In the genomic region with DNA sequence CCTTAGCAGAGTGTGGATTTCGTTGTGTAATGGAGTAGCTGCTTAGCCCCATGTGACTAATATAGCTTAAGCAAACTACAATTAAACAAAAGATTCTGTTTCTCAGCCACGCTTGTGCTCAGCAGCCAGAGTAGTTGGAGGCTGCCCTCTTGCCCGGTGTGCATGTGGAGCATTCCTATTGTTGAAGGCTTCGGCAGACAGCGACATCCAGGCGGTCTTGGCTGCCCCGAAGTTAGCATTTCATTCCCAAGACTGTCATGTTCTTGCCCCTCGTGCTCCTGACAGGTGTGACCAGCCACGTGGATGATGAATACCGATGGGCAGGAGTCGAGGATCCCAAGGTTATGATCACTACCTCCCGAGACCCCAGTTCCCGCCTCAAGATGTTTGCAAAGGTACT, we compare ENCODE assay signal across 19 cellular contexts. TPM values are rescaled to one million over a fixed set of nuclear protein-coding genes. Genes with fewer than 3 reads are reported as not detected.
A peak's percentile ranks its signal among the peaks of the same experiment; 100 is the strongest.
DNase-seq lines count a peak whose midpoint lies in the region; TF ChIP-seq lines count a peak whose summit lies in the region.
"Had no signal": no experiment of that assay in that cellular context is flagged by ENCODE, and none has a peak within 500 bp of the region (broad histone marks: within the 10 kb centered on the region; RNA-seq: fewer than 3 reads in every experiment).

No MANE protein-coding gene starts in this region.

- peaks cover 5% of the 10 kb centered on the region for H3K23me2 ChIP-seq in H9 (ENCODE audit: insufficient read length, low read depth, low read length, poor library complexity, severe bottlenecking)

- no peak overlapping the region for H3T11ph ChIP-seq in H9 (ENCODE audit: low read length)

- no peak overlapping the region for H3K4me2 ChIP-seq in H9 (ENCODE audit: insufficient read depth, insufficient read length, low read length)

- no peak overlapping the region for H4K91ac ChIP-seq in H9 (ENCODE audit: insufficient read length, low read depth, low read length)

- no peak overlapping the region for H2AK5ac ChIP-seq in H9 (ENCODE audit: insufficient read length, low read length)

- no peak overlapping the region for H4K5ac ChIP-seq in H9 (ENCODE audit: insufficient read length, low read depth, low read length)

- H3K4me1 ChIP-seq in H9 (ENCODE audit: insufficient read depth, low read length), result 0 out of 2 replicates have a peak, but pooled peaks cover 2% of the 10 kb centered on the region

- no peaks in the 10 kb centered on the region for H3K9me3 Mint-ChIP-seq in activated CD4-positive, alpha-beta memory T cell treated with anti-CD3 and anti-CD28 coated beads for 36 hours
- H3K9me3 Mint-ChIP-seq in activated CD4-positive, alpha-beta memory T cell treated with anti-CD3 and anti-CD28 coated beads, Interleukin-2, amount 10 ng/mL, durations not matched to agents 7 days and 5 days, result no peaks in the 10 kb centered on the region
- H3K9me3 Mint-ChIP-seq in H9 (no peaks in the 10 kb centered on the region; a peak in 1 of 5 replicates), neural crest cell (no peaks in the 10 kb centered on the region)
- no peaks in the 10 kb centered on the region for H3K9me3 Mint-ChIP-seq in activated naive CD8-positive, alpha-beta T cell (ENCODE audit: low read depth)

- H2BK12ac ChIP-seq in H9 (ENCODE audit: insufficient read length, low read depth, low read length), result no peak overlapping the region

- H3K27ac Mint-ChIP-seq in activated CD4-positive, alpha-beta memory T cell treated with anti-CD3 and anti-CD28 coated beads for 36 hours, result no peak overlapping the region
- H3K27ac Mint-ChIP-seq in activated CD4-positive, alpha-beta memory T cell treated with anti-CD3 and anti-CD28 coated beads, Interleukin-2, amount 10 ng/mL, durations not matched to agents 7 days and 5 days, result no peak overlapping the region
- no peak overlapping the region for H3K27ac Mint-ChIP-seq in H9
- H3K27ac Mint-ChIP-seq in activated naive CD8-positive, alpha-beta T cell, result peak overlapping the region; percentile 34
- H3K27ac Mint-ChIP-seq in neural crest cell (ENCODE audit: unreplicated experiment), result no peak overlapping the region

- no peak overlapping the region for H3K4ac ChIP-seq in H9 (ENCODE audit: low read depth, low read length)

- CTCF ChIA-PET in activated CD4-positive, alpha-beta memory T cell treated with anti-CD3 and anti-CD28 coated beads for 36 hours (lab: Charles Lee), result no interaction called here
- CTCF ChIA-PET in activated CD4-positive, alpha-beta memory T cell treated with anti-CD3 and anti-CD28 coated beads, Interleukin-2, amount 10 ng/mL, durations not matched to agents 7 days and 5 days (lab: Charles Lee), result no interaction called here

- H3K14ac ChIP-seq in H9 (ENCODE audit: insufficient read depth, low read length), result no peak overlapping the region

- no peak overlapping the region for H2AFZ ChIP-seq in H9 (ENCODE audit: low read length)

- H2BK20ac ChIP-seq in H9 (ENCODE audit: low read depth, low read length, poor library complexity, severe bottlenecking), result no peak overlapping the region

- no peak for DNase-seq in activated CD4-positive, alpha-beta memory T cell treated with anti-CD3 and anti-CD28 coated beads for 36 hours
- DNase-seq in activated CD4-positive, alpha-beta memory T cell treated with anti-CD3 and anti-CD28 coated beads, Interleukin-2, amount 10 ng/mL, durations not matched to agents 7 days and 5 days, result no peak
- DNase-seq in H9 (no peak), neural crest cell (ENCODE audit: low read depth, low spot score) (no peak), KG1 (lab: John Stamatoyannopoulos, UW) (no peak), caudate nucleus (lab: John Stamatoyannopoulos, UW) (no peak), NCI-H524 treated with DMSO at 0.1 percent for 48 hours (lab: John Stamatoyannopoulos, UW) (no peak)
- DNase-seq: colonic mucosa; esophagus squamous epithelium; gastrocnemius medialis; lower lobe of right lung; NCI-H1092; NCI-H187 treated with DMSO at 0.1 percent for 48 hours; ovary; stimulated activated CD4-positive, alpha-beta T cell treated with anti-CD3 and anti-CD28 coated beads, Interleukin-4, amount 100 ng/mL, for 24 hours; trophoblast cell had no signal

- no peaks in the 10 kb centered on the region for H3K27me3 ChIP-seq in H9 (ENCODE audit: insufficient read depth, low read length)
- H3K27me3 ChIP-seq: colonic mucosa, esophagus squamous epithelium, gastrocnemius medialis, ovary, right atrium auricular region had no signal

- intact Hi-C loops in activated CD4-positive, alpha-beta memory T cell treated with anti-CD3 and anti-CD28 coated beads for 36 hours (cut with micrococcal nuclease), result loop anchor here (10.0 kb wide), 1 partner anchor 480 kb away; no protein-coding TSS in a partner anchor

- H4K8ac ChIP-seq in H9 (replicated peaks; ENCODE audit: insufficient read length, low read depth, low read length), result no peak overlapping the region

- no peaks in the 10 kb centered on the region for H3K79me1 ChIP-seq in H9 (ENCODE audit: insufficient read depth, low read depth, low read length, poor library complexity, severe bottlenecking)

- H3K56ac ChIP-seq in H9 (ENCODE audit: insufficient read length, low read depth, low read length), result no peak overlapping the region

- no peak overlapping the region for H3K23ac ChIP-seq in H9 (ENCODE audit: insufficient read length, low read depth, low read length)

- peak overlapping the region; percentile 40 for H3K4me3 Mint-ChIP-seq in activated CD4-positive, alpha-beta memory T cell treated with anti-CD3 and anti-CD28 coated beads for 36 hours
- no peak overlapping the region for H3K4me3 Mint-ChIP-seq in activated CD4-positive, alpha-beta memory T cell treated with anti-CD3 and anti-CD28 coated beads, Interleukin-2, amount 10 ng/mL, durations not matched to agents 7 days and 5 days
- H3K4me3 Mint-ChIP-seq in H9 (peak overlapping the region; percentile 100; a peak in 2 of 5 replicates), neural crest cell (peak overlapping the region; percentile 98)
- peak overlapping the region; percentile 100 for H3K4me3 Mint-ChIP-seq in activated naive CD8-positive, alpha-beta T cell

- no peaks in the 10 kb centered on the region for H4K20me1 ChIP-seq in H9 (ENCODE audit: control insufficient read depth, insufficient read depth, insufficient read length)

- POLR2A ChIA-PET in activated CD4-positive, alpha-beta memory T cell treated with anti-CD3 and anti-CD28 coated beads for 36 hours (lab: Charles Lee), result no interaction called here
- POLR2A ChIA-PET in activated CD4-positive, alpha-beta memory T cell treated with anti-CD3 and anti-CD28 coated beads, Interleukin-2, amount 10 ng/mL, durations not matched to agents 7 days and 5 days (lab: Charles Lee), result no interaction called here

- peaks cover 57% of the 10 kb centered on the region for H3K36me3 Mint-ChIP-seq in activated CD4-positive, alpha-beta memory T cell treated with anti-CD3 and anti-CD28 coated beads for 36 hours
- H3K36me3 Mint-ChIP-seq in activated CD4-positive, alpha-beta memory T cell treated with anti-CD3 and anti-CD28 coated beads, Interleukin-2, amount 10 ng/mL, durations not matched to agents 7 days and 5 days (ENCODE audit: low read depth), result peaks cover 57% of the 10 kb centered on the region
- H3K36me3 Mint-ChIP-seq in H9 (ENCODE audit: insufficient read depth in 1 of 3, low read depth in 3 of 3), result peaks cover 48 to 67% (median 52%) of the 10 kb centered on the region in 3 experiments
- H3K36me3 Mint-ChIP-seq in activated naive CD8-positive, alpha-beta T cell, result peaks cover 15% of the 10 kb centered on the region
- H3K36me3 Mint-ChIP-seq in neural crest cell (ENCODE audit: low read depth), result peaks cover 16% of the 10 kb centered on the region

- WGBS in H9 (ENCODE audit: extremely low coverage, insufficient read length, low lambda C conversion rate), result no CpG with 5 or more reads among the region's 13 CpGs

- H2BK15ac ChIP-seq in H9 (ENCODE audit: low read depth, low read length), result no peak overlapping the region

- H3K4me1 Mint-ChIP-seq in activated CD4-positive, alpha-beta memory T cell treated with anti-CD3 and anti-CD28 coated beads for 36 hours (ENCODE audit: low read depth), result peaks cover 26% of the 10 kb centered on the region
- peaks cover 34% of the 10 kb centered on the region for H3K4me1 Mint-ChIP-seq in activated CD4-positive, alpha-beta memory T cell treated with anti-CD3 and anti-CD28 coated beads, Interleukin-2, amount 10 ng/mL, durations not matched to agents 7 days and 5 days
- H3K4me1 Mint-ChIP-seq in H9 (peaks cover 8% of the 10 kb centered on the region in 2 experiments), neural crest cell (peaks cover 15% of the 10 kb centered on the region)
- peaks cover 43% of the 10 kb centered on the region for H3K4me1 Mint-ChIP-seq in activated naive CD8-positive, alpha-beta T cell (ENCODE audit: low read depth)

- H3K18ac ChIP-seq in H9 (ENCODE audit: insufficient read length, low read depth, low read length), result no peak overlapping the region

- H3K27ac ChIP-seq in H9 (ENCODE audit: insufficient read length, low read depth, low read length) (no peak overlapping the region), caudate nucleus (ENCODE audit: low read depth, low read length) (no peak overlapping the region)
- H3K27ac ChIP-seq: A549, colonic mucosa, esophagus squamous epithelium, gastrocnemius medialis, lower lobe of right lung, ovary, right atrium auricular region had no signal

- no peak overlapping the region for H3K9ac ChIP-seq in H9 (ENCODE audit: extremely low read depth, insufficient read length, low read length)

- H2BK120ac ChIP-seq in H9 (ENCODE audit: low read depth, low read length, poor library complexity, severe bottlenecking), result no peak overlapping the region

- no peak overlapping the region for H2BK5ac ChIP-seq in H9 (ENCODE audit: insufficient read length, low read length)

- no peaks in the 10 kb centered on the region; the same call in 1 of the 2 replicates for H3K79me2 ChIP-seq in H9 (ENCODE audit: insufficient read depth, low read length)

- H3K9me3 ChIP-seq in H9 (ENCODE audit: control insufficient read depth, low read depth, low read length), result no peaks in the 10 kb centered on the region
- H3K9me3 ChIP-seq: A549, colonic mucosa, esophagus squamous epithelium, gastrocnemius medialis, lower lobe of right lung, ovary, right atrium auricular region had no signal

- H3K27me3 Mint-ChIP-seq in activated CD4-positive, alpha-beta memory T cell treated with anti-CD3 and anti-CD28 coated beads for 36 hours, result no peaks in the 10 kb centered on the region
- H3K27me3 Mint-ChIP-seq in activated CD4-positive, alpha-beta memory T cell treated with anti-CD3 and anti-CD28 coated beads, Interleukin-2, amount 10 ng/mL, durations not matched to agents 7 days and 5 days, result no peaks in the 10 kb centered on the region
- H3K27me3 Mint-ChIP-seq in H9 (ENCODE audit: low read depth) (no peaks in the 10 kb centered on the region), neural crest cell (ENCODE audit: low read depth) (no peaks in the 10 kb centered on the region)
- no peaks in the 10 kb centered on the region for H3K27me3 Mint-ChIP-seq in activated naive CD8-positive, alpha-beta T cell

- TF ChIP-seq CTCF in H9 (conservative IDR thresholded peaks at IDR 0.05) (no peak), neural crest cell (conservative IDR thresholded peaks at IDR 0.05) (no peak)

RNA-seq across cellular contexts. Expression of a gene that starts 2.4 kb away (rescaled TPM):
- total RNA-seq in activated CD4-positive, alpha-beta memory T cell treated with anti-CD3 and anti-CD28 coated beads for 36 hours, result 100 to 1,000 TPM; 125 to 128 TPM
- total RNA-seq in activated CD4-positive, alpha-beta memory T cell treated with anti-CD3 and anti-CD28 coated beads, Interleukin-2, amount 10 ng/mL, durations not matched to agents 7 days and 5 days, result 10 to 100 TPM; 57.7 to 58.9 TPM
- 92.9 and 101 TPM in 2 replicates for total RNA-seq in H9 (2021)
- 62.1 and 69.1 TPM in 2 replicates for total RNA-seq in neural crest cell

RNA-seq across cellular contexts. Expression of a gene that starts 10.8 kb away (rescaled TPM):
- total RNA-seq in activated CD4-positive, alpha-beta memory T cell treated with anti-CD3 and anti-CD28 coated beads for 36 hours, result 10 to 100 TPM; 42.1 to 44.9 TPM
- 10 to 100 TPM; 98.0 to 98.6 TPM for total RNA-seq in activated CD4-positive, alpha-beta memory T cell treated with anti-CD3 and anti-CD28 coated beads, Interleukin-2, amount 10 ng/mL, durations not matched to agents 7 days and 5 days
- 13.0 and 16.3 TPM in 2 replicates for total RNA-seq in H9 (2021)
- 30.4 and 31.3 TPM in 2 replicates for total RNA-seq in neural crest cell
